ENCODE assay signal across 27 cellular contexts in the genomic region with DNA sequence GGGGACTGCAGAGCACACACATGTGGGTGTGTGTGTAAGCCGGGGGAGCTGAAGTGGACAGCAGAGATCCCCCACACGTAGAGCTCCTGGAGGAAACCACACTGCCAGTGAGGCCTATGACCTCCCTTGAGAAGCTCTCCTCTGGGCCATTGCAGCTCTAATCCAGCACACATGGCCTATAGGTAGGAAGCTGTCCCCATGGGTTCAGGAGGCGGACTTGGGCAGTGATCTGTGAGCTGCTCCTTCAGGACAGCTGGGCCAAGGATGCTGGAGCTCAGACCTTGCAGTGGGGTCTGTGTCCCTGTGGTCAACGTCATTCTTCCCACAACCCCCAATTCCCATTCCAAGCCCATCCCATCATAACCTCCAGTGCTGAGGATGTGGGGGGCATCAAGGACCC. TPM values are rescaled to one million over a fixed set of nuclear protein-coding genes. Genes with fewer than 3 reads are reported as not detected.
"Had no signal": no experiment of that assay in that cellular context is flagged by ENCODE, and none has a peak within 500 bp of the region (broad histone marks: within the 10 kb centered on the region; RNA-seq: fewer than 3 reads in every experiment).

No MANE protein-coding gene starts in this region.

- H3K27me3 ChIP-seq: MG63 had no signal

- H3K9me3 ChIP-seq: MG63, SK-N-SH had no signal

- H3K4me2 ChIP-seq: KMS-11, SK-N-SH had no signal

- DNase-seq: IMR-90, MG63, NCI-H1092, NCI-H1105 treated with DMSO at 0.1 percent for 48 hours, NCI-H1417 treated with DMSO at 0.1 percent for 48 hours, NCI-H1694 treated with DMSO at 0.1 percent for 48 hours, NCI-H1930, NCI-H2081, NCI-H2107, NCI-H2171, NCI-H226, NCI-H446, NCI-H510A, NCI-H524 treated with DMSO at 0.1 percent for 48 hours, NCI-H774, PC-3, SHP77, SK-N-SH, SW 1271, T-cell had no signal

- H3K36me3 ChIP-seq: MG63 had no signal

- H3K4me3 ChIP-seq: MG63 had no signal

- H3K9ac ChIP-seq: KMS-11, SK-N-SH had no signal

- H3K27ac ChIP-seq: KMS-11, RWPE1 had no signal

- ATAC-seq: Panc1, PC-3, T-cell had no signal

RNA-seq across cellular contexts. Expression of a gene that starts 29.8 kb away (rescaled TPM):
- total RNA-seq: HepG2, HT1080, IMR-90, LHCN-M2, PC-3, SK-MEL-5 had no signal
- polyA plus RNA-seq: HepG2, IMR-90, SK-N-SH had no signal
